Comparison of ENCODE assay signal across 35 cellular contexts in the genomic region with DNA sequence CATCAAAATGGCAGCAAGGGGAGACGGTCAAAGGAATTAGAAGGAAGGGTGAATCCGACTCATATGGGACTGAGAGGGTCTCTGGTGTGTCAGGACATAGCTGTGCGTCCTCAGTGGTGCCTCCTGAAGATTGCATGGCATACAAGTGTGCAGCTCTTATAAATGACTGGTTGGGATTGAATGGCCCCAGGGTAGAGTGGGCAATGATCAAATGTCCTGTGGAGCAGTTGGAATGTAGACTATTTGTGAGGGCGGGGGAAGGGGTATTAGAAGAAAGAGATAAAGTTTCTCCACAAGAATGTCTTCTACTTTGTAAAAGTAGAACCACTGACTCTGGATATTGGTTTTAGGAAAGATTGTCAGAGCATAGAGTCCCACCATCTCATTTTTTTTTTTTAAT. TPM values are rescaled to one million over a fixed set of nuclear protein-coding genes. Genes with fewer than 3 reads are reported as not detected.
DNase-seq lines count a peak whose midpoint lies in the region; ATAC-seq and TF ChIP-seq lines count a peak whose summit lies in the region.
"Had no signal": no experiment of that assay in that cellular context is flagged by ENCODE, and none has a peak within 500 bp of the region (broad histone marks: within the 10 kb centered on the region; RNA-seq: fewer than 3 reads in every experiment).

No MANE protein-coding gene starts in this region.

- H3K27me3 ChIP-seq in SJCRH30 (no peaks in the 10 kb centered on the region), upper lobe of left lung (no peaks in the 10 kb centered on the region)
- H3K27me3 ChIP-seq: BE2C, gastrocnemius medialis, tibial artery had no signal

- H3K9me3 ChIP-seq in SJCRH30 (replicated peaks): no peaks in the 10 kb centered on the region
- H3K9me3 ChIP-seq in upper lobe of left lung: no peaks in the 10 kb centered on the region
- H3K9me3 ChIP-seq: BE2C, gastrocnemius medialis, prostate gland, tibial artery had no signal

- no peak for ATAC-seq in activated T-cell treated with anti-CD3 and anti-CD28 coated beads, Interleukin-2, amount 50 U/mL, for 72 hours (replicated peaks in 1 of 2)
- ATAC-seq in upper lobe of left lung (ENCODE audit: low FRiP score in 2 of 2): no peak
- ATAC-seq: gastrocnemius medialis, sciatic nerve, WTC11 had no signal

- no peak for DNase-seq in activated T-cell treated with anti-CD3 and anti-CD28 coated beads, Interleukin-2, amount 50 U/mL, for 72 hours
- DNase-seq in activated T-cell treated with anti-CD3 and anti-CD28 coated beads for 4 hours: no peak
- DNase-seq in ELF-1 (ENCODE audit: low read depth, low spot score): peak; percentile 52
- DNase-seq in SJCRH30: peak; percentile 59 to 71
- DNase-seq in myocyte (ENCODE audit: low read depth): peak; percentile 36
- no peak for DNase-seq in anterior cingulate cortex (lab: John Stamatoyannopoulos, UW)
- no peak for DNase-seq in NCI-H1092 (lab: John Stamatoyannopoulos, UW)
- DNase-seq in upper lobe of left lung: no peak
- DNase-seq: activated CD4-positive, alpha-beta T cell treated with anti-CD3 and anti-CD28 coated beads, Interleukin-2, amount 50 U/mL, for 1 hour; activated naive CD4-positive, alpha-beta T cell; aorta; BE2C; CD8-positive, alpha-beta memory T cell; gastrocnemius medialis; KG1; MM.1S; NCI-H1436; NCI-H2081 treated with DMSO at 0.1 percent for 48 hours; NCI-H226; NCI-H526 treated with DMSO at 0.1 percent for 48 hours; nucleus accumbens; PC-9; Right ventricle myocardium superior; stimulated activated CD4-positive, alpha-beta T cell treated with anti-CD3 and anti-CD28 coated beads, Interleukin-12 subunit alpha, Interleukin-12 subunit beta, amount 100 ng/mL, for 4 hours; stimulated activated CD4-positive, alpha-beta T cell treated with anti-CD3 and anti-CD28 coated beads, Interleukin-2, amount 100 ng/mL, for 48 hours; T1000; tibial artery had no signal

- no peaks in the 10 kb centered on the region for H3K27me3 Mint-ChIP-seq in activated T-cell treated with anti-CD3 and anti-CD28 coated beads, Interleukin-2, amount 50 U/mL, for 72 hours (ENCODE audit: low read depth)

- TF ChIP-seq EP300 in upper lobe of left lung (IDR thresholded peaks at IDR 0.05): no peak

- H3K4me3 Mint-ChIP-seq in activated T-cell treated with anti-CD3 and anti-CD28 coated beads, Interleukin-2, amount 50 U/mL, for 72 hours: peak overlapping the region; percentile 8 to 56
- H3K4me3 Mint-ChIP-seq: CD8-positive, alpha-beta memory T cell; WTC11 had no signal

- peaks cover 6 to 8% of the 10 kb centered on the region in 2 donors for H3K9me3 Mint-ChIP-seq in activated T-cell treated with anti-CD3 and anti-CD28 coated beads, Interleukin-2, amount 50 U/mL, for 72 hours
- H3K9me3 Mint-ChIP-seq: CD8-positive, alpha-beta memory T cell had no signal

- no peak for TF ChIP-seq CTCF in upper lobe of left lung (IDR thresholded peaks at IDR 0.05)

- H3K4me3 ChIP-seq in SJCRH30: no peak overlapping the region
- H3K4me3 ChIP-seq in upper lobe of left lung: no peak overlapping the region
- H3K4me3 ChIP-seq: gastrocnemius medialis, PC-9, prostate gland, tibial artery had no signal

- 85 to 88% methylated on average over 4 of the region's 4 CpGs for WGBS in upper lobe of left lung, 2 donors

- no peaks in the 10 kb centered on the region for H3K36me3 ChIP-seq in SJCRH30
- no peaks in the 10 kb centered on the region for H3K36me3 ChIP-seq in upper lobe of left lung
- H3K36me3 ChIP-seq: BE2C, gastrocnemius medialis, prostate gland, tibial artery had no signal

- TF ChIP-seq POLR2A in upper lobe of left lung (IDR thresholded peaks at IDR 0.05): no peak

- H3K4me1 Mint-ChIP-seq in activated T-cell treated with anti-CD3 and anti-CD28 coated beads, Interleukin-2, amount 50 U/mL, for 72 hours (ENCODE audit: low read depth): peaks cover 93% of the 10 kb centered on the region

- peak overlapping the region; percentile 85 for H3K27ac Mint-ChIP-seq in activated T-cell treated with anti-CD3 and anti-CD28 coated beads, Interleukin-2, amount 50 U/mL, for 72 hours
- H3K27ac Mint-ChIP-seq: CD8-positive, alpha-beta memory T cell; WTC11 had no signal

- peaks cover 2 to 7% of the 10 kb centered on the region in 2 donors for H3K36me3 Mint-ChIP-seq in activated T-cell treated with anti-CD3 and anti-CD28 coated beads, Interleukin-2, amount 50 U/mL, for 72 hours (ENCODE audit: insufficient read depth in 2 of 2)
- H3K36me3 Mint-ChIP-seq: WTC11 had no signal

- H3K4me1 ChIP-seq in SJCRH30 (peaks cover 26% of the 10 kb centered on the region), upper lobe of left lung (peaks cover 0 to 3% (median 0%) of the 10 kb centered on the region in 4 donors)
- H3K4me1 ChIP-seq: BE2C, gastrocnemius medialis, prostate gland had no signal

- H3K27ac ChIP-seq in SJCRH30 (peak overlapping the region; percentile 57), upper lobe of left lung (no peak overlapping the region)
- H3K27ac ChIP-seq: gastrocnemius medialis, PC-9, prostate gland, tibial artery had no signal

RNA-seq across cellular contexts. Expression of a gene that starts 24.6 kb away (rescaled TPM):
- 100 to 1,000 TPM; 132 to 254 TPM for total RNA-seq in activated T-cell treated with anti-CD3 and anti-CD28 coated beads, Interleukin-2, amount 50 U/mL, for 72 hours
- total RNA-seq in SJCRH30 (2014; rRNA removed; shearing (Covaris generic)): 0.10 TPM in 1 of 2 replicates, not detected in the other
- not detected in 2 replicates for total RNA-seq in myocyte
- 1.5 TPM for polyA plus RNA-seq in myocyte (2012)
- 1 to 10 TPM in 4 of 6 donors, under 1 TPM in 2; 0.33 to 3.1 (median 1.1) TPM for total RNA-seq in upper lobe of left lung
- total RNA-seq: bronchial epithelial cell, endothelial cell of umbilical vein, G401, gastrocnemius medialis, kidney epithelial cell, PC-9 had no signal
- polyA plus RNA-seq: aorta, endothelial cell of umbilical vein, liver had no signal

RNA-seq across cellular contexts. Expression of a gene that starts 44.4 kb away (rescaled TPM):
- total RNA-seq in activated T-cell treated with anti-CD3 and anti-CD28 coated beads, Interleukin-2, amount 50 U/mL, for 72 hours: 100 to 1,000 TPM; 145 to 196 TPM
- total RNA-seq in SJCRH30 (2014; rRNA removed; shearing (Covaris generic)): not detected in 2 replicates
- not detected in 2 replicates for total RNA-seq in myocyte
- 0.04 TPM for polyA plus RNA-seq in myocyte (2012)
- 1 to 10 TPM in 3 of 6 donors, under 1 TPM in 2, not detected in 1; 0.22 to 2.3 (median 1.1) TPM for total RNA-seq in upper lobe of left lung
- total RNA-seq: bronchial epithelial cell, endothelial cell of umbilical vein, G401, gastrocnemius medialis, kidney epithelial cell, PC-9, Right ventricle myocardium superior, sciatic nerve had no signal
- polyA plus RNA-seq: endothelial cell of umbilical vein had no signal

Comparison
In these comparisons a context has a peak if more than half of its experiments do, and no peak if none do; other contexts are left out.
1. DNase-seq: peak in ELF-1 (single experiment), SJCRH30 (2 of 2) and myocyte (single experiment); none in activated T-cell treated with anti-CD3 and anti-CD28 coated beads, Interleukin-2, amount 50 U/mL, for 72 hours (0 of 2), activated T-cell treated with anti-CD3 and anti-CD28 coated beads for 4 hours (single experiment), anterior cingulate cortex (0 of 58), NCI-H1092 (single experiment) and upper lobe of left lung (0 of 2).
2. RNA of a gene that starts 24.6 kb away (total RNA-seq): 132 to 254 TPM in activated T-cell treated with anti-CD3 and anti-CD28 coated beads, Interleukin-2, amount 50 U/mL, for 72 hours; 0.33 to 3.1 TPM in upper lobe of left lung, 0.10 TPM in SJCRH30 and not detected in myocyte; every median in the first group is over 10 times any median in the second.
3. RNA of a gene that starts 44.4 kb away (total RNA-seq): 145 to 196 TPM in activated T-cell treated with anti-CD3 and anti-CD28 coated beads, Interleukin-2, amount 50 U/mL, for 72 hours; 0.22 to 2.3 TPM in upper lobe of left lung, not detected in myocyte and not detected in SJCRH30; every median in the first group is over 10 times any median in the second.